Comparison of ENCODE assay signal across 8 cellular contexts in genomic region chr3:111978833-111979688, GRCh38. TPM values are rescaled to one million over a fixed set of nuclear protein-coding genes. Genes with fewer than 3 reads are reported as not detected.
DNase-seq lines count a peak whose midpoint lies in the region; ATAC-seq and TF ChIP-seq lines count a peak whose summit lies in the region.

Gene ABHD10 (plus strand): TSS chr3:111979026. CDS start chr3:111979062, 36 bp downstream.

- H3K4me1 Mint-ChIP-seq in chondrocyte (ENCODE audit: low read depth) = peaks cover 39% of the 10 kb centered on the region

- H3K9me3 Mint-ChIP-seq in chondrocyte (ENCODE audit: low read depth) = no peaks in the 10 kb centered on the region

- DNase-seq in AG09319 (ENCODE audit: extremely low read depth, low read depth) = peak; percentile 96
- DNase-seq in NCI-H460 (ENCODE audit: extremely low read depth, low read depth) = peak; percentile 96
- peak; percentile 97 for DNase-seq in activated CD4-positive, alpha-beta T cell treated with anti-CD3 and anti-CD28 coated beads for 1 hour
- DNase-seq in chondrocyte (ENCODE audit: low spot score) = peak; percentile 98
- peak; percentile 93 for DNase-seq in kidney epithelial cell (ENCODE audit: low read depth)
- peak; percentile 96 to 97 for DNase-seq in stimulated activated CD4-positive, alpha-beta T cell treated with anti-CD3 and anti-CD28 coated beads, Interleukin-15, amount 100 ng/mL, for 48 hours (ENCODE audit: low read depth in 2 of 2)

- peak within 1 kb of the TSS; percentile 89 for H3K27ac Mint-ChIP-seq in chondrocyte (ENCODE audit: unreplicated experiment)

- peaks cover 6% of the 10 kb centered on the region for H3K36me3 Mint-ChIP-seq in chondrocyte (ENCODE audit: low read depth)

- peak within 1 kb of the TSS; percentile 93 for H3K4me3 ChIP-seq in kidney epithelial cell (ENCODE audit: low read depth, low read length)

- H3K27me3 ChIP-seq in kidney epithelial cell (ENCODE audit: control insufficient read depth, insufficient read depth, low read length) = no peaks in the 10 kb centered on the region

- peaks cover 1% of the 10 kb centered on the region for H3K36me3 ChIP-seq in kidney epithelial cell (ENCODE audit: control insufficient read depth, insufficient read depth, low read length)

- H3K4me3 Mint-ChIP-seq in chondrocyte (ENCODE audit: unreplicated experiment) = peak within 1 kb of the TSS; percentile 83

- no peak for TF ChIP-seq CTCF in AG09319 (IDR thresholded peaks at IDR 0.05; ENCODE audit: low read depth, low read length)
- TF ChIP-seq CTCF in chondrocyte (IDR thresholded peaks at IDR 0.05) = no peak
- no peak for TF ChIP-seq CTCF in kidney epithelial cell (IDR thresholded peaks at IDR 0.05; ENCODE audit: insufficient read depth, low read length, poor library complexity, severe bottlenecking)

- H3K27me3 Mint-ChIP-seq in chondrocyte (ENCODE audit: low read depth) = no peaks in the 10 kb centered on the region

- ATAC-seq in GM19025 (IDR thresholded peaks at IDR 0.05; ENCODE audit: low read depth, unreplicated experiment) = peak; percentile 94
- peak; percentile 92 for ATAC-seq in HG03342 (IDR thresholded peaks at IDR 0.05; ENCODE audit: unreplicated experiment)

RNA-seq across cellular contexts. Expression of gene ABHD10, which starts in this region (rescaled TPM):
- total RNA-seq in NCI-H460 (2014; rRNA removed; shearing (Covaris generic)) = 68.6 and 70.3 TPM in 2 replicates
- 47.6 and 69.5 TPM in 2 replicates for polyA plus RNA-seq in NCI-H460 (2014; cell fraction: nucleus; rRNA removed)
- total RNA-seq in chondrocyte (26.3 to 35.5 TPM (median 26.5 TPM) in 3 replicates), kidney epithelial cell (17.1 and 17.6 TPM in 2 replicates)

Comparison
In these comparisons a context has a peak if more than half of its experiments do, and no peak if none do; other contexts are left out.
1. Peak in every context shown above with its lines: DNase-seq, ATAC-seq and H3K4me3 ChIP-seq.